Comparison of ENCODE assay signal across 13 cellular contexts in genomic region chr6:160391419-160392116, GRCh38. TPM values are rescaled to one million over a fixed set of nuclear protein-coding genes. Genes with fewer than 3 reads are reported as not detected.
DNase-seq lines count a peak whose midpoint lies in the region; ATAC-seq, FAIRE-seq and TF ChIP-seq lines count a peak whose summit lies in the region.
"Had no signal": no experiment of that assay in that cellular context is flagged by ENCODE, and none has a peak within 500 bp of the region (broad histone marks: within the 10 kb centered on the region; RNA-seq: fewer than 3 reads in every experiment).

No MANE protein-coding gene starts in this region.

- no peak overlapping the region for H3K9ac ChIP-seq in fibroblast of lung (ENCODE audit: insufficient read depth, low read length)

- no peak overlapping the region for H3K4me2 ChIP-seq in fibroblast of lung (ENCODE audit: extremely low read depth, insufficient read depth, low read length)

- H3K4me1 ChIP-seq in fibroblast of lung (ENCODE audit: control insufficient read depth, extremely low read depth, insufficient read depth, low read length) (no peaks in the 10 kb centered on the region), gastrocnemius medialis (peaks cover 26 to 40% of the 10 kb centered on the region in 2 donors)

- intact Hi-C loops in gastrocnemius medialis (cut with DNase I; ENCODE audit: low total_unique reads), result no loop called here
- intact Hi-C loops in sciatic nerve (cut with DNase I), result no loop called here

- H3K27ac ChIP-seq in fibroblast of lung (ENCODE audit: insufficient read depth, low read length), result no peak overlapping the region
- H3K27ac ChIP-seq in gastrocnemius medialis, result peak overlapping the region; percentile 68 to 82 (median 76)
- H3K27ac ChIP-seq: HL-60 had no signal

- H4K20me1 ChIP-seq in fibroblast of lung (ENCODE audit: control insufficient read depth, extremely low read depth, insufficient read depth, low read length), result no peaks in the 10 kb centered on the region

- ATAC-seq in gastrocnemius medialis, result peak; percentile 27 to 61
- ATAC-seq in sciatic nerve, result no peak
- ATAC-seq in GM19351 (IDR thresholded peaks at IDR 0.05; ENCODE audit: unreplicated experiment), result no peak

- H3K4me3 ChIP-seq in fibroblast of lung (replicated peaks in 1 of 4; ENCODE audit: control extremely low read depth in 1 of 4, insufficient read depth in 1 of 4, low read depth in 3 of 4, low read length in 4 of 4) (no peak overlapping the region), gastrocnemius medialis (no peak overlapping the region)

- FAIRE-seq in RCC 7860 (lab: Jason Lieb, UNC), result peak; percentile 56

- no peak overlapping the region for H2AFZ ChIP-seq in fibroblast of lung (ENCODE audit: low read length)

- TF ChIP-seq CTCF in fibroblast of lung (conservative IDR thresholded peaks at IDR 0.05 in 1 of 2, IDR thresholded peaks at IDR 0.05 in 1 of 2; ENCODE audit: low read depth in 1 of 2, low read length in 2 of 2), result no peak
- TF ChIP-seq CTCF in gastrocnemius medialis (IDR thresholded peaks at IDR 0.05 in 4 of 5, conservative IDR thresholded peaks at IDR 0.05 in 1 of 5), result no peak

- no peaks in the 10 kb centered on the region for H3K79me2 ChIP-seq in fibroblast of lung (ENCODE audit: control insufficient read depth, insufficient read depth, low read length)

- no peak for TF ChIP-seq POLR2A in gastrocnemius medialis (IDR thresholded peaks at IDR 0.05)

- no peaks in the 10 kb centered on the region for H3K36me3 ChIP-seq in fibroblast of lung (ENCODE audit: control insufficient read depth, insufficient read depth, low read length)
- no peaks in the 10 kb centered on the region for H3K36me3 ChIP-seq in gastrocnemius medialis

- DNase-seq in DMS53 treated with DMSO at 0.1 percent for 48 hours (lab: John Stamatoyannopoulos, UW; ENCODE audit: unreplicated experiment) (peak; percentile 82), RCC 7860 (ENCODE audit: low spot score) (peak; percentile 66), fibroblast of lung (ENCODE audit: low read depth in 2 of 2) (peak; percentile 49 to 80), gastrocnemius medialis (peak; percentile 31 to 52), sciatic nerve (ENCODE audit: low spot score) (no peak), NOMO-1 treated with DMSO at 0.1 percent for 48 hours (lab: John Stamatoyannopoulos, UW; ENCODE audit: unreplicated experiment) (no peak), HuH-7 (ENCODE audit: low spot score) (no peak)
- DNase-seq: C1 segment of cervical spinal cord, glutamatergic neuron, NCI-H146 had no signal

- in situ Hi-C loops in gastrocnemius medialis (cut with MboI; ENCODE audit: low sequenced_read_pairs in 4 of 4), result no loop called here

- H3K9me3 ChIP-seq in fibroblast of lung (ENCODE audit: control insufficient read depth, insufficient read depth, low read depth, low read length) (no peaks in the 10 kb centered on the region), gastrocnemius medialis (no peaks in the 10 kb centered on the region)

- H3K27me3 ChIP-seq in fibroblast of lung (ENCODE audit: control insufficient read depth, insufficient read depth, low read length) (no peaks in the 10 kb centered on the region), gastrocnemius medialis (no peaks in the 10 kb centered on the region)

RNA-seq across cellular contexts. Expression of gene SLC22A3, which starts 43.4 kb away (rescaled TPM):
- total RNA-seq in fibroblast of lung (under 0.01 and 0.26 TPM in 2 replicates), gastrocnemius medialis (10 to 100 TPM; 49.5 to 75.4 (median 58.2) TPM), sciatic nerve (189 TPM)
- 0.03 TPM in 2 replicates for polyA plus RNA-seq in fibroblast of lung
- polyA plus RNA-seq in fibroblast of lung (2012), result 0.03 and 0.05 TPM in 2 replicates
- not detected in 2 replicates for polyA minus RNA-seq in fibroblast of lung (ENCODE audit: low replicate concordance)
- total RNA-seq: lung microvascular endothelial cell had no signal

Comparison
In these comparisons a context has a peak if more than half of its experiments do, and no peak if none do; other contexts are left out.
1. DNase-seq: peak in DMS53 treated with DMSO at 0.1 percent for 48 hours (single experiment), RCC 7860 (single experiment), fibroblast of lung (2 of 2) and gastrocnemius medialis (2 of 2); none in sciatic nerve (single experiment), NOMO-1 treated with DMSO at 0.1 percent for 48 hours (single experiment) and HuH-7 (single experiment).
2. ATAC-seq: peak in gastrocnemius medialis (2 of 2); none in sciatic nerve (single experiment) and GM19351 (single experiment).
3. RNA of gene SLC22A3, which starts 43.4 kb away (total RNA-seq): 189 TPM in sciatic nerve (single experiment) and 49.5 to 75.4 TPM in gastrocnemius medialis; under 0.01 to 0.26 TPM in fibroblast of lung; every median in the first group is over 10 times any median in the second.